Comparison of ENCODE assay signal across 8 cellular contexts in genomic region chr16:74999683-75000480, GRCh38. TPM values are rescaled to one million over a fixed set of nuclear protein-coding genes. Genes with fewer than 3 reads are reported as not detected.
A peak's percentile ranks its signal among the peaks of the same experiment; 100 is the strongest.
DNase-seq lines count a peak whose midpoint lies in the region; ATAC-seq and TF ChIP-seq lines count a peak whose summit lies in the region.

No MANE protein-coding gene starts in this region.

- H3K4ac ChIP-seq in neuronal stem cell (ENCODE audit: low read length) = no peak overlapping the region

- DNase-seq in DMS79 treated with DMSO at 0.1 percent for 48 hours (lab: John Stamatoyannopoulos, UW) (peak; percentile 7), PC-3 (peak; percentile 41), germinal center (ENCODE audit: low spot score) (peak; percentile 49), neuronal stem cell (ENCODE audit: low spot score) (no peak), tibial artery (peak; percentile 34 to 70)
- peak; percentile 41 for DNase-seq in activated gamma-delta T cell treated with anti-CD3 and anti-CD28 coated beads, Interleukin-2, amount 50 U/mL, for 16 hours (ENCODE audit: low read depth)

- TF ChIP-seq CTCF in PC-3 (conservative IDR thresholded peaks at IDR 0.05; ENCODE audit: low read depth, low read length) = no peak
- TF ChIP-seq CTCF in tibial artery (IDR thresholded peaks at IDR 0.05) = no peak

- H4K8ac ChIP-seq in neuronal stem cell (ENCODE audit: low read depth, low read length) = no peak overlapping the region

- H3K9me2 ChIP-seq in PC-3 (replicated peaks; ENCODE audit: low read length) = no peaks in the 10 kb centered on the region

- H3F3A ChIP-seq in PC-3 (ENCODE audit: low read length, unreplicated experiment) = no peaks in the 10 kb centered on the region

- H3K27ac ChIP-seq in PC-3 (ENCODE audit: low read length) (peak overlapping the region; percentile 62), neuronal stem cell (replicated peaks; ENCODE audit: low read length) (no peak overlapping the region), tibial artery (peak overlapping the region; percentile 75 to 78)

- intact Hi-C loops in PC-3 (cut with micrococcal nuclease) = loop anchor here (2.0 kb wide), 1 partner anchor 63 kb away; no protein-coding TSS in a partner anchor
- intact Hi-C loops in tibial artery (cut with DNase I; ENCODE audit: low total_unique reads) = no loop called here

- peak overlapping the region; percentile 4 for H3K14ac ChIP-seq in neuronal stem cell (ENCODE audit: low read length)

- BruUV-seq in PC-3 (replicated peaks; lab: Mats Ljungman, UMichigan) = no TSS peak

- no peak overlapping the region for H3K23ac ChIP-seq in neuronal stem cell (ENCODE audit: low read depth, low read length, poor library complexity)

- H2BK5ac ChIP-seq in neuronal stem cell (ENCODE audit: low read length) = no peak overlapping the region

- peak overlapping the region; percentile 92 for H3K4me2 ChIP-seq in PC-3 (ENCODE audit: low read length)
- peak overlapping the region; percentile 87 for H3K4me2 ChIP-seq in neuronal stem cell (ENCODE audit: insufficient read depth, low read length, poor library complexity, severe bottlenecking)

- 0 out of 2 replicates have a peak overlapping the region, but pooled peaks have one; percentile 26 for H2AFZ ChIP-seq in PC-3 (ENCODE audit: low read length)
- peak overlapping the region; percentile 87 for H2AFZ ChIP-seq in neuronal stem cell (ENCODE audit: low read length)

- no peaks in the 10 kb centered on the region for H3K9me3 ChIP-seq in PC-3 (ENCODE audit: low read length)
- H3K9me3 ChIP-seq in neuronal stem cell (replicated peaks in 1 of 2; ENCODE audit: control insufficient read depth in 2 of 2, insufficient read depth in 1 of 2, low read depth in 1 of 2, low read length in 2 of 2) = no peaks in the 10 kb centered on the region
- no peaks in the 10 kb centered on the region for H3K9me3 ChIP-seq in tibial artery

- peaks cover 44% of the 10 kb centered on the region for H3K4me1 ChIP-seq in PC-3 (ENCODE audit: insufficient read depth, low read length)
- peaks cover 11 to 12% of the 10 kb centered on the region in 2 donors for H3K4me1 ChIP-seq in neuronal stem cell (ENCODE audit: control insufficient read depth in 2 of 2, insufficient read depth in 1 of 2, low read depth in 1 of 2, low read length in 2 of 2)
- peaks cover 0 to 22% (median 15%) of the 10 kb centered on the region in 4 donors for H3K4me1 ChIP-seq in tibial artery

- no peak overlapping the region for H2BK120ac ChIP-seq in neuronal stem cell (ENCODE audit: low read depth, low read length)

- no peak overlapping the region for H2BK15ac ChIP-seq in neuronal stem cell (ENCODE audit: low read length)

- WGBS in neuronal stem cell (ENCODE audit: extremely low coverage in 2 of 2, insufficient read length in 2 of 2, insufficient replicate concordance in 1 of 2), 2 donors = no CpG with 5 or more reads among the region's 66 CpGs

- peak overlapping the region; percentile 86 for H3K18ac ChIP-seq in neuronal stem cell (ENCODE audit: low read length)

- POLR2A ChIA-PET in PC-3 (lab: Charles Lee; ENCODE audit: unreplicated experiment) = no interaction called here

- peak overlapping the region; percentile 86 for H3K9ac ChIP-seq in PC-3 (ENCODE audit: low read length)
- peak overlapping the region; percentile 74 for H3K9ac ChIP-seq in neuronal stem cell (ENCODE audit: low read depth, low read length, poor library complexity)

- peaks cover 41% of the 10 kb centered on the region for H4K20me1 ChIP-seq in PC-3 (ENCODE audit: low read length)

- H2AK5ac ChIP-seq in neuronal stem cell (ENCODE audit: low read depth, low read length) = peak overlapping the region; percentile 57

- CTCF ChIA-PET in PC-3 (lab: Charles Lee) = interaction anchor here (2.6 kb wide), 1 partner anchor 110 kb away, joined by 44 read pairs; no protein-coding TSS in a partner anchor

- peak overlapping the region; percentile 85 for H3K4me3 ChIP-seq in PC-3 (ENCODE audit: low read length)
- H3K4me3 ChIP-seq in neuronal stem cell (ENCODE audit: low read length in 2 of 2) = peak overlapping the region; percentile 72 to 93
- peak overlapping the region; percentile 71 to 100 for H3K4me3 ChIP-seq in tibial artery

- peak; percentile 34 for ATAC-seq in HG02642 (IDR thresholded peaks at IDR 0.05; ENCODE audit: poor library complexity, unreplicated experiment)
- ATAC-seq in PC-3 = peak; percentile 9; the same call in 1 of the 2 replicates
- no peak for ATAC-seq in GM18858 (IDR thresholded peaks at IDR 0.05; ENCODE audit: unreplicated experiment)

- H3K36me3 ChIP-seq in PC-3 (ENCODE audit: low read depth, low read length) = no peaks in the 10 kb centered on the region
- peaks cover 0 to 24% of the 10 kb centered on the region in 2 donors for H3K36me3 ChIP-seq in neuronal stem cell (replicated peaks in 1 of 2; ENCODE audit: control insufficient read depth in 2 of 2, insufficient read depth in 2 of 2, low read length in 2 of 2)
- H3K36me3 ChIP-seq in tibial artery = no peaks in the 10 kb centered on the region

- H3K79me2 ChIP-seq in PC-3 (ENCODE audit: low read length) = peaks cover 57% of the 10 kb centered on the region

- H3K27me3 ChIP-seq in PC-3 (ENCODE audit: low read length) (no peaks in the 10 kb centered on the region), neuronal stem cell (ENCODE audit: control insufficient read depth in 3 of 3, insufficient read depth in 3 of 3, low read depth in 1 of 3, low read length in 3 of 3) (no peaks in the 10 kb centered on the region), tibial artery (no peaks in the 10 kb centered on the region)

- H4K91ac ChIP-seq in neuronal stem cell (ENCODE audit: low read depth, low read length, poor library complexity) = no peak overlapping the region

- no peak overlapping the region for H2BK12ac ChIP-seq in neuronal stem cell (ENCODE audit: low read length)

- peaks cover 10% of the 10 kb centered on the region for H3K79me1 ChIP-seq in neuronal stem cell (ENCODE audit: low read depth, low read length)

RNA-seq across cellular contexts. Expression of gene ZNRF1, which starts 1.1 kb away (rescaled TPM):
- 60.4 and 83.6 TPM in 2 replicates for total RNA-seq in PC-3 (2014; rRNA removed)
- polyA plus RNA-seq in neuronal stem cell (2013, experiment 1 of 2) = 48.3 TPM
- 49.3 TPM for polyA plus RNA-seq in neuronal stem cell (2013, experiment 2 of 2)

RNA-seq across cellular contexts. Expression of gene WDR59, which starts 15.0 kb away (rescaled TPM):
- total RNA-seq in PC-3 (2014; rRNA removed) = 7.1 and 11.8 TPM in 2 replicates
- 38.8 TPM for polyA plus RNA-seq in neuronal stem cell (2013, experiment 1 of 2)
- 36.4 TPM for polyA plus RNA-seq in neuronal stem cell (2013, experiment 2 of 2)
